ENCODE assay signal across 9 cellular contexts in the genomic region with DNA sequence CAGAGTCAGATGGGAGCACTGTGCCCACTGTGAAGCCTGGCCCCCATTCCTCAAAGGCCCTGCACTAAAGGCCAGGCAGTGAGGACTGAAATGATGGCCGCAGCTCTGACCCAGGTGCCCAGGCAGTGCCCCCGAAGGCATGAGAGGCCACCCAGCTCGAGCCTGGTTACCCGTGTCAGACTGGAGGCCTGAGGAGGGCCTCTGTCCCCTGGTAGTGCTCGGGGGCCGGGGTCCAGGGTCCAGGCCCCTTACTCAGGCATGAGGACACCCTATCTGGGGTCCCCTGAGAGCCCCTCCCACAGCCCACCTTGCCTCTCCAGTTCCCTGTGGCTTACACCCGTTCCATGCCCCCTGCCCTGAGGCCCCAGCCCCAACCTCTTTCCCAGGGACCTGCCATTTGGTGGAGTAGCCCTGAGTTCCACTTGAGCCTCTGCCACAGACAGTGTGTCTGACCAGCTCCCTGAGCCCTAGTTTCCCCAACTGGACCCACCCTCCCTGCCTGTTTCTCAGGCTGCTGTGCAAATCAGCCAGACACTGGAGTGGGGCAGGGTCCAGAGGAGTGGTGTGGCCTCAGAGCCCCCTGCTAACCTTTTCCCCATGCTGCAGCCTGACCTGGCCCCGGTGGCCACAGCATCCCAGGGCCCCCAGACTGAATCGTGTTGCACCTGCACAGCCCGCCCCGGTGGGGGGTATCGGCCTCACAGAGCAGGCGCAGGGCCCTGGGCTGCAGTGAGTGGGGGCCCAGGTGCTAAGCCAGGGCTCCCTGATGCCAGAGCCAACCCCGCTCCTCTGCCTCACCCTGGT. TPM values are rescaled to one million over a fixed set of nuclear protein-coding genes. Genes with fewer than 3 reads are reported as not detected.
A peak's percentile ranks its signal among the peaks of the same experiment; 100 is the strongest.
DNase-seq lines count a peak whose midpoint lies in the region; ATAC-seq, FAIRE-seq and TF ChIP-seq lines count a peak whose summit lies in the region.
"Had no signal": no experiment of that assay in that cellular context is flagged by ENCODE, and none has a peak within 500 bp of the region (broad histone marks: within the 10 kb centered on the region; RNA-seq: fewer than 3 reads in every experiment).

No MANE protein-coding gene starts in this region.

- H3K4me1 ChIP-seq in OCI-LY3 (ENCODE audit: low read length) = peaks cover 30% of the 10 kb centered on the region
- H3K4me1 ChIP-seq in H1 (replicated peaks in 1 of 4; ENCODE audit: control insufficient read depth in 3 of 4, insufficient read depth in 4 of 4, low read length in 3 of 4) = peaks cover 0 to 24% (median 15%) of the 10 kb centered on the region in 4 experiments; a peak in 6 of 7 replicates
- peaks cover 6 to 11% of the 10 kb centered on the region in 2 donors for H3K4me1 ChIP-seq in neuronal stem cell (ENCODE audit: control insufficient read depth in 2 of 2, insufficient read depth in 1 of 2, low read depth in 1 of 2, low read length in 2 of 2)

- H3K14ac ChIP-seq in H1 (ENCODE audit: insufficient read length) (no peak overlapping the region), neuronal stem cell (ENCODE audit: low read length) (no peak overlapping the region)

- H3K79me2 ChIP-seq in OCI-LY3 (ENCODE audit: low read length) (peaks cover 56% of the 10 kb centered on the region), H1 (ENCODE audit: control insufficient read depth in 1 of 2, insufficient read depth in 2 of 2, low read length in 2 of 2) (peaks cover 0 to 22% of the 10 kb centered on the region in 2 experiments; a peak in 1 of 4 replicates)

- H3K23me2 ChIP-seq in H1 (ENCODE audit: low read depth, low read length) = no peaks in the 10 kb centered on the region; the same call in 1 of the 2 replicates

- WGBS in H1 (ENCODE audit: extremely low coverage in 1 of 2, insufficient coverage in 1 of 2, insufficient read length in 1 of 2, insufficient replicate concordance in 2 of 2, low coverage in 1 of 2, low lambda C conversion rate in 2 of 2, missing lambda C conversion rate in 1 of 2), 2 experiments = 89% methylated on average over 14 of the region's 14 CpGs; no CpG with 5 or more reads in 1 of the 2 experiments
- WGBS in neuronal stem cell (ENCODE audit: extremely low coverage in 2 of 2, insufficient read length in 2 of 2, insufficient replicate concordance in 1 of 2), 2 donors = no CpG with 5 or more reads among the region's 14 CpGs

- no peak overlapping the region for H4K5ac ChIP-seq in H1 (ENCODE audit: insufficient read length, low read depth, low read length)

- H3K36me3 ChIP-seq in OCI-LY3 (replicated peaks; ENCODE audit: low read depth, low read length) (peaks cover 54% of the 10 kb centered on the region), H1 (ENCODE audit: control insufficient read depth in 2 of 4, insufficient read depth in 4 of 4, low read length in 3 of 4) (peaks cover 12 to 37% (median 33%) of the 10 kb centered on the region in 4 experiments), neuronal stem cell (replicated peaks in 1 of 2; ENCODE audit: control insufficient read depth in 2 of 2, insufficient read depth in 2 of 2, low read length in 2 of 2) (peaks cover 37 to 62% of the 10 kb centered on the region in 2 donors)

- H3K4me3 ChIP-seq in OCI-LY3 (ENCODE audit: low read length) (peak overlapping the region; percentile 74), H1 (ENCODE audit: extremely low read depth in 1 of 4, insufficient read depth in 2 of 4, low read depth in 3 of 4, low read length in 4 of 4) (no peak overlapping the region), neuronal stem cell (ENCODE audit: low read length in 2 of 2) (no peak overlapping the region)

- intact Hi-C loops in CD14-positive monocyte (cut with micrococcal nuclease) = loop anchor here in 1 of 2 donors (10.0 kb wide), 1 partner anchor 226 kb away; the partner anchor contains the start of genes CDK2AP2 and PITPNM1

- H2AFZ ChIP-seq in OCI-LY3 (ENCODE audit: low read depth, low read length) (no peak overlapping the region), H1 (ENCODE audit: low read length) (no peak overlapping the region), neuronal stem cell (ENCODE audit: low read length) (no peak overlapping the region)

- peak overlapping the region; percentile 41 for H3K4ac ChIP-seq in H1 (replicated peaks; ENCODE audit: insufficient read length, low read depth, low read length)
- H3K4ac ChIP-seq in neuronal stem cell (ENCODE audit: low read length) = no peak overlapping the region

- H4K91ac ChIP-seq in H1 (replicated peaks; ENCODE audit: insufficient read length, low read length) (peak overlapping the region; percentile 79), neuronal stem cell (ENCODE audit: low read depth, low read length, poor library complexity) (no peak overlapping the region)

- FAIRE-seq in H1 (lab: Jason Lieb, UNC) = no peak
- FAIRE-seq: TTC549 had no signal

- H3K27ac ChIP-seq in OCI-LY3 (ENCODE audit: low read length) = peak overlapping the region; percentile 93
- 0 out of 2 replicates have a peak overlapping the region, but pooled peaks have one; percentile 9 for H3K27ac ChIP-seq in H1 (ENCODE audit: low read depth, low read length)
- H3K27ac ChIP-seq in neuronal stem cell (replicated peaks; ENCODE audit: low read length) = peak overlapping the region; percentile 59

- H3K9me3 ChIP-seq in OCI-LY3 (ENCODE audit: insufficient read depth, low read length) (no peaks in the 10 kb centered on the region), H1 (ENCODE audit: insufficient read depth in 2 of 2, low read depth in 1 of 2, low read length in 1 of 2) (no peaks in the 10 kb centered on the region), neuronal stem cell (replicated peaks in 1 of 2; ENCODE audit: control insufficient read depth in 2 of 2, insufficient read depth in 1 of 2, low read depth in 1 of 2, low read length in 2 of 2) (no peaks in the 10 kb centered on the region)

- peaks cover 98% of the 10 kb centered on the region for H3K4me1 Mint-ChIP-seq in CD14-positive monocyte

- no peak for TF ChIP-seq RAD21 in H1 (IDR thresholded peaks at IDR 0.05 in 1 of 2, conservative IDR thresholded peaks at IDR 0.05 in 1 of 2; ENCODE audit: low read depth in 2 of 2, low read length in 2 of 2)

- H4K8ac ChIP-seq in H1 (ENCODE audit: extremely low read depth, insufficient read depth, low read length) (peak overlapping the region; percentile 28; the same call in 1 of the 2 replicates), neuronal stem cell (ENCODE audit: low read depth, low read length) (no peak overlapping the region)

- no peak for TF ChIP-seq POLR2A in H1 (IDR thresholded peaks at IDR 0.05; ENCODE audit: control extremely low read depth in 1 of 2, low read depth in 2 of 2, low read length in 2 of 2)

- no peak overlapping the region for H3K23ac ChIP-seq in H1 (ENCODE audit: insufficient read length)
- H3K23ac ChIP-seq in neuronal stem cell (ENCODE audit: low read depth, low read length, poor library complexity) = no peak overlapping the region

- POLR2A ChIA-PET in H1 (lab: Charles Lee; ENCODE audit: partially characterized antibody) = interaction anchor here (0.7 to 1.4 kb wide), 4 partner anchors 10 to 221 kb away, joined by 3 to 7 read pairs (median 4); partner anchors contain the start of gene ANKRD13D

- H3K4me3 Mint-ChIP-seq in CD14-positive monocyte = peak overlapping the region; percentile 73 to 84

- peak overlapping the region; percentile 80 for H2BK5ac ChIP-seq in H1 (ENCODE audit: low read depth, low read length)
- peak overlapping the region; percentile 46 for H2BK5ac ChIP-seq in neuronal stem cell (ENCODE audit: low read length)

- H2AK5ac ChIP-seq in H1 (ENCODE audit: low read depth, low read length) (0 out of 2 replicates have a peak overlapping the region, but pooled peaks have one; percentile 26), neuronal stem cell (ENCODE audit: low read depth, low read length) (peak overlapping the region; percentile 85)

- H4K20me1 ChIP-seq in OCI-LY3 (ENCODE audit: insufficient read depth, low read length) = peaks cover 9% of the 10 kb centered on the region
- peaks cover 0 to 6% of the 10 kb centered on the region in 2 experiments for H4K20me1 ChIP-seq in H1 (replicated peaks in 1 of 2; ENCODE audit: control insufficient read depth in 1 of 2, insufficient read depth in 2 of 2, low read length in 2 of 2)

- H3K27me3 ChIP-seq in OCI-LY3 (ENCODE audit: low read depth, low read length) (no peaks in the 10 kb centered on the region), H1 (replicated peaks in 1 of 4; ENCODE audit: control insufficient read depth in 3 of 4, extremely low read depth in 1 of 4, insufficient read depth in 3 of 4, low read length in 3 of 4) (no peaks in the 10 kb centered on the region), neuronal stem cell (ENCODE audit: control insufficient read depth in 3 of 3, insufficient read depth in 3 of 3, low read depth in 1 of 3, low read length in 3 of 3) (no peaks in the 10 kb centered on the region)

- TF ChIP-seq CTCF in CD14-positive monocyte (IDR thresholded peaks at IDR 0.05) (no peak), OCI-LY3 (IDR thresholded peaks at IDR 0.05; ENCODE audit: low read depth, low read length) (no peak), H1 (IDR thresholded peaks at IDR 0.05; ENCODE audit: control extremely low read depth in 1 of 3, insufficient read depth in 1 of 3, low read depth in 1 of 3, low read length in 3 of 3) (no peak)

- H2BK12ac ChIP-seq in H1 (ENCODE audit: low read depth, low read length) (peak overlapping the region; percentile 27; the same call in 1 of the 2 replicates), neuronal stem cell (ENCODE audit: low read length) (no peak overlapping the region)

- peak overlapping the region; percentile 93 to 98 (median 97) for H3K27ac Mint-ChIP-seq in CD14-positive monocyte

- peak overlapping the region; percentile 13; the same call in 1 of the 2 replicates for H2BK15ac ChIP-seq in H1 (ENCODE audit: low read length)
- peak overlapping the region; percentile 8 for H2BK15ac ChIP-seq in neuronal stem cell (ENCODE audit: low read length)

- peak overlapping the region; percentile 97 for H3K4me2 ChIP-seq in OCI-LY3 (ENCODE audit: low read length)
- H3K4me2 ChIP-seq in H1 (ENCODE audit: insufficient read depth in 1 of 2, low read depth in 2 of 2, low read length in 2 of 2) = 0 out of 4 replicates have a peak overlapping the region, but pooled peaks of 1 of the 2 experiments have one; percentile 54
- no peak overlapping the region for H3K4me2 ChIP-seq in neuronal stem cell (ENCODE audit: insufficient read depth, low read length, poor library complexity, severe bottlenecking)

- H3K9me3 Mint-ChIP-seq in CD14-positive monocyte = peaks cover 0 to 3% (median 2%) of the 10 kb centered on the region in 7 donors

- H3K18ac ChIP-seq in H1 (ENCODE audit: extremely low read depth, low read length) (peak overlapping the region; percentile 48; the same call in 1 of the 2 replicates), neuronal stem cell (ENCODE audit: low read length) (peak overlapping the region; percentile 48)

- CTCF ChIA-PET in H1 (lab: Charles Lee; ENCODE audit: partially characterized antibody) = interaction anchor here (0.7 to 3.7 kb wide), 12 partner anchors 10 to 103 kb away, joined by 3 to 27 read pairs (median 4); partner anchors contain the start of genes ANKRD13D and GRK2

- H3K9ac ChIP-seq in OCI-LY3 (ENCODE audit: low read length) = peak overlapping the region; percentile 91
- H3K9ac ChIP-seq in H1 (replicated peaks in 1 of 4; ENCODE audit: extremely low read depth in 1 of 4, low read depth in 3 of 4, low read length in 3 of 4) = no peak overlapping the region
- H3K9ac ChIP-seq in neuronal stem cell (ENCODE audit: low read depth, low read length, poor library complexity) = no peak overlapping the region

- TF ChIP-seq EP300 in H1 (IDR thresholded peaks at IDR 0.05; ENCODE audit: borderline replicate concordance in 1 of 2, low read depth in 2 of 2, low read length in 2 of 2) = no peak

- H3K27me3 Mint-ChIP-seq in CD14-positive monocyte (ENCODE audit: low read depth in 3 of 3) = peaks cover 0 to 7% (median 4%) of the 10 kb centered on the region in 3 donors

- peak; percentile 46 for DNase-seq in CD14-positive monocyte (ENCODE audit: low spot score)
- DNase-seq in H1 (ENCODE audit: low read depth in 1 of 2, low spot score in 2 of 2) = no peak
- no peak for DNase-seq in neuronal stem cell (ENCODE audit: low spot score)
- no peak for DNase-seq in NCI-H1436 treated with DMSO at 0.1 percent for 48 hours (lab: John Stamatoyannopoulos, UW)
- DNase-seq in GM03348 (ENCODE audit: low spot score) = no peak
- no peak for DNase-seq in GM19240 (ENCODE audit: insufficient read length, low spot score)

- no peak for ATAC-seq in HG03108 (IDR thresholded peaks at IDR 0.05; ENCODE audit: unreplicated experiment)

- H3K56ac ChIP-seq in H1 (replicated peaks; ENCODE audit: insufficient read length, low read depth, low read length) = no peak overlapping the region

- H2BK120ac ChIP-seq in H1 (replicated peaks; ENCODE audit: low read depth, low read length) (no peak overlapping the region), neuronal stem cell (ENCODE audit: low read depth, low read length) (no peak overlapping the region)

- H3K36me3 Mint-ChIP-seq in CD14-positive monocyte = peaks cover 64 to 94% of the 10 kb centered on the region in 2 donors

- H2BK20ac ChIP-seq in H1 (ENCODE audit: low read length) = no peak overlapping the region

- H3K79me1 ChIP-seq in H1 (ENCODE audit: low read depth, low read length) (peaks cover 7% of the 10 kb centered on the region; the same call in 1 of the 2 replicates), neuronal stem cell (ENCODE audit: low read depth, low read length) (peaks cover 21% of the 10 kb centered on the region)

RNA-seq across cellular contexts. Expression of gene ANKRD13D, which starts 10.8 kb away (rescaled TPM):
- polyA plus RNA-seq in CD14-positive monocyte (10 to 100 TPM in 1 of 2 donors, 1 to 10 TPM in 1; 9.1 to 10.3 TPM), H1 (2011; rRNA removed) (26.5 and 35.5 TPM in 2 replicates)
- total RNA-seq in H1 (2021; fragmentation: NEBNext Ultra II Directional; extraction: Animal tissue kit (Norgen Biotek cat#: 25700)) = 24.9 and 29.2 TPM in 2 replicates
- polyA plus RNA-seq in H1 (2011; cell fraction: cytosol; rRNA removed) = 30.2 TPM
- polyA plus RNA-seq in H1 (2011; cell fraction: nucleus; rRNA removed) = 98.7 TPM
- 21.2 to 24.2 TPM (median 22.8 TPM) in 4 replicates for polyA plus RNA-seq in H1 (2012, experiment 1 of 2)
- 16.4 TPM for polyA plus RNA-seq in H1 (2012, experiment 2 of 2)
- polyA plus RNA-seq in H1 (2013, experiment 1 of 2) = 18.6 TPM
- 19.3 TPM for polyA plus RNA-seq in H1 (2013, experiment 2 of 2)
- polyA minus RNA-seq in H1 (2011; rRNA and poly(A)+ RNA removed) = 10.0 and 14.3 TPM in 2 replicates
- 10.9 TPM for polyA minus RNA-seq in H1 (2011; cell fraction: cytosol; rRNA and poly(A)+ RNA removed)
- polyA minus RNA-seq in H1 (2011; cell fraction: nucleus; rRNA and poly(A)+ RNA removed) = 36.1 TPM
- polyA plus RNA-seq in neuronal stem cell (2013, experiment 1 of 2) = 23.9 TPM
- 22.5 TPM for polyA plus RNA-seq in neuronal stem cell (2013, experiment 2 of 2)

RNA-seq across cellular contexts. Expression of gene GRK2, which starts 12.1 kb away (rescaled TPM):
- polyA plus RNA-seq in CD14-positive monocyte (10 to 100 TPM; 34.9 to 43.0 TPM), H1 (2011; rRNA removed) (49.7 and 67.8 TPM in 2 replicates)
- 47.3 and 51.4 TPM in 2 replicates for total RNA-seq in H1 (2021; fragmentation: NEBNext Ultra II Directional; extraction: Animal tissue kit (Norgen Biotek cat#: 25700))
- polyA plus RNA-seq in H1 (2011; cell fraction: cytosol; rRNA removed) = 45.7 TPM
- polyA plus RNA-seq in H1 (2011; cell fraction: nucleus; rRNA removed) = 154 TPM
- 40.2 to 61.0 TPM (median 51.5 TPM) in 4 replicates for polyA plus RNA-seq in H1 (2012, experiment 1 of 2)
- 42.4 TPM for polyA plus RNA-seq in H1 (2012, experiment 2 of 2)
- 24.9 TPM for polyA plus RNA-seq in H1 (2013, experiment 1 of 2)
- 26.2 TPM for polyA plus RNA-seq in H1 (2013, experiment 2 of 2)
- 27.8 and 44.3 TPM in 2 replicates for polyA minus RNA-seq in H1 (2011; rRNA and poly(A)+ RNA removed)
- polyA minus RNA-seq in H1 (2011; cell fraction: cytosol; rRNA and poly(A)+ RNA removed) = 37.5 TPM
- 57.3 TPM for polyA minus RNA-seq in H1 (2011; cell fraction: nucleus; rRNA and poly(A)+ RNA removed)
- 33.4 TPM for polyA plus RNA-seq in neuronal stem cell (2013, experiment 1 of 2)
- polyA plus RNA-seq in neuronal stem cell (2013, experiment 2 of 2) = 33.1 TPM

RNA-seq across cellular contexts. Expression of gene SSH3, which starts 25.0 kb away (rescaled TPM):
- polyA plus RNA-seq in CD14-positive monocyte (1 to 10 TPM; 3.6 to 5.8 TPM), H1 (2011; rRNA removed) (16.9 and 23.6 TPM in 2 replicates)
- 19.8 and 23.6 TPM in 2 replicates for total RNA-seq in H1 (2021; fragmentation: NEBNext Ultra II Directional; extraction: Animal tissue kit (Norgen Biotek cat#: 25700))
- 19.8 TPM for polyA plus RNA-seq in H1 (2011; cell fraction: cytosol; rRNA removed)
- 80.6 TPM for polyA plus RNA-seq in H1 (2011; cell fraction: nucleus; rRNA removed)
- polyA plus RNA-seq in H1 (2012, experiment 1 of 2) = 23.8 to 38.6 TPM (median 31.8 TPM) in 4 replicates
- 16.9 TPM for polyA plus RNA-seq in H1 (2012, experiment 2 of 2)
- 49.3 TPM for polyA plus RNA-seq in H1 (2013, experiment 1 of 2)
- 53.9 TPM for polyA plus RNA-seq in H1 (2013, experiment 2 of 2)
- 6.9 and 9.6 TPM in 2 replicates for polyA minus RNA-seq in H1 (2011; rRNA and poly(A)+ RNA removed)
- polyA minus RNA-seq in H1 (2011; cell fraction: cytosol; rRNA and poly(A)+ RNA removed) = 12.3 TPM
- polyA minus RNA-seq in H1 (2011; cell fraction: nucleus; rRNA and poly(A)+ RNA removed) = 14.5 TPM
- 28.5 TPM for polyA plus RNA-seq in neuronal stem cell (2013, experiment 1 of 2)
- polyA plus RNA-seq in neuronal stem cell (2013, experiment 2 of 2) = 34.0 TPM

Comparison
In these comparisons a context has a peak if more than half of its experiments do, and no peak if none do; other contexts are left out.
1. H3K27ac ChIP-seq: peak in every context shown above with its lines; median percentile 93 in OCI-LY3; 59 in neuronal stem cell; 9 in H1.